In the genomic region with DNA sequence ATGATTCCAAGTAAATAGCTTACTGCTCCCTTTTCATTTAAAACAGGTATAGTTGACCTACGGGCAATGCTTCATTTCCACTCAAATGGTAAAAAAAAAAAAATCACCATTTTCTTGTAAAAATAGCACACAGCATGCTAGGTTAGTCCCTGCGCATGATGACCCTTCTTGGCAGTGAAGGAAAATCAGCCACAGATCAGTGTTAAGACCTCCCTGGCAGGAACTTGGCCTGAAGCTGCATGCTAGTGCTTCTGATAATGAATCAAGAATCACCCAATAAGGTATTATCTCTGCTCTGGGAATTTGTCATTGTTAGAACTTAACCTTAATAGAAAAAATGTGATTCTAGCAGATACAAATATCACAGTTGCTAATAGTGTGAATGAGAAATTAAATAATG, we compare ENCODE assay signal across 9 cellular contexts.
"Had no signal": no experiment of that assay in that cellular context is flagged by ENCODE, and none has a peak within 500 bp of the region (broad histone marks: within the 10 kb centered on the region; RNA-seq: fewer than 3 reads in every experiment).

No MANE protein-coding gene starts in this region.

- ATAC-seq: HCT116, HepG2 had no signal

- H3K4me3 ChIP-seq: GM23248, HAP-1 had no signal

- H2AFZ ChIP-seq: GM23248 had no signal

- H3K9me3 Mint-ChIP-seq: HFFc6 had no signal

- DNase-seq: GM23248, GOT3, H7, HFFc6 had no signal

- H3K27ac ChIP-seq: GM23248, HL-60 had no signal

- H3K36me3 ChIP-seq: HAP-1 had no signal

- H3K9me3 ChIP-seq: HAP-1 had no signal

- H3K9ac ChIP-seq: GM23248 had no signal

- H3K27ac Mint-ChIP-seq: HFFc6, IgD-negative memory B cell had no signal
